22 cellular contexts compared by ENCODE assay signal in the genomic region with DNA sequence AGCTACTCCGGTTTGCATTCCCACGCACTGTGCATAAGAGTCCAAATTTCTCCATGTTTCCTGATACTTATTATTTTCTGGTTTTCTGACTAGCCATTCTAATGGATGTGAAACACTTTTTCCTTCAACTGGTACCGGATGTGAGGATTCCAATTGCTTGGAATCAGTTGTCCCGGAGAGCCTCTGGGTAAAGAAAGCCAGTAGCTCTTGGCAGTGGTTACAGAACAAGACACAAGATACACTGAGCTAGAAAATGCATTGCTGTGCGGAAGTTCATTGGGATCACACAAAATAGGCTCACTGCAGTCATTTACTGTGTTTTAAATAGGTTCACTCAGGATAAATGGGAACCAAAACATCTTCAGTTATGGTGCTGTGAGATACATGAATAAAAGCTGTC.
"Had no signal": no experiment of that assay in that cellular context is flagged by ENCODE, and none has a peak within 500 bp of the region (broad histone marks: within the 10 kb centered on the region; RNA-seq: fewer than 3 reads in every experiment).

No MANE protein-coding gene starts in this region.

- H3K27me3 ChIP-seq: ovary, right atrium auricular region, uterus had no signal

- ATAC-seq: activated T-cell treated with anti-CD3 and anti-CD28 coated beads, Interleukin-2, amount 50 U/mL, for 72 hours; left colon; natural killer cell; psoas muscle; T-helper 17 cell had no signal

- H3K36me3 ChIP-seq: esophagus squamous epithelium, ovary, right atrium auricular region, uterus had no signal

- H3K4me1 ChIP-seq: uterus had no signal

- H3K4me3 ChIP-seq: coronary artery, esophagus squamous epithelium, lung, ovary, psoas muscle, right atrium auricular region, skin epidermis, uterus had no signal

- H3K9me3 ChIP-seq: esophagus squamous epithelium, ovary, psoas muscle, right atrium auricular region, uterus had no signal

- H3K27ac ChIP-seq: coronary artery, esophagus squamous epithelium, ovary, psoas muscle, right atrium auricular region, skin epidermis, uterus had no signal

- DNase-seq: activated CD4-positive, alpha-beta memory T cell treated with anti-CD3 and anti-CD28 coated beads, Interleukin-2, amount 10 ng/mL, durations not matched to agents 7 days and 5 days; activated CD4-positive, alpha-beta T cell treated with anti-CD3 and anti-CD28 coated beads for 48 hours; activated CD4-positive, CD25-positive, alpha-beta regulatory T cell; activated effector memory CD4-positive, alpha-beta T cell treated with Interleukin-2 at 50 U/mL for 16 hours; activated naive CD4-positive, alpha-beta T cell treated with anti-CD3 and anti-CD28 coated beads for 36 hours; activated naive CD8-positive, alpha-beta T cell treated with anti-CD3 and anti-CD28 coated beads, Interleukin-2, amount 10 ng/mL, durations not matched to agents 7 days and 5 days; activated T-cell treated with anti-CD3 and anti-CD28 coated beads, Interleukin-2, amount 50 U/mL, for 72 hours; cerebellar nuclear complex; endodermal cell; esophagus squamous epithelium; left colon; natural killer cell; ovary; psoas muscle; stimulated activated CD4-positive, alpha-beta T cell treated with anti-CD3 and anti-CD28 coated beads, Interleukin-1b, Interleukin-23, amount 100 ng/mL, for 48 hours; T-helper 17 cell; trophoblast cell; uterus had no signal
